ENCODE assay signal across 12 cellular contexts in the genomic region with DNA sequence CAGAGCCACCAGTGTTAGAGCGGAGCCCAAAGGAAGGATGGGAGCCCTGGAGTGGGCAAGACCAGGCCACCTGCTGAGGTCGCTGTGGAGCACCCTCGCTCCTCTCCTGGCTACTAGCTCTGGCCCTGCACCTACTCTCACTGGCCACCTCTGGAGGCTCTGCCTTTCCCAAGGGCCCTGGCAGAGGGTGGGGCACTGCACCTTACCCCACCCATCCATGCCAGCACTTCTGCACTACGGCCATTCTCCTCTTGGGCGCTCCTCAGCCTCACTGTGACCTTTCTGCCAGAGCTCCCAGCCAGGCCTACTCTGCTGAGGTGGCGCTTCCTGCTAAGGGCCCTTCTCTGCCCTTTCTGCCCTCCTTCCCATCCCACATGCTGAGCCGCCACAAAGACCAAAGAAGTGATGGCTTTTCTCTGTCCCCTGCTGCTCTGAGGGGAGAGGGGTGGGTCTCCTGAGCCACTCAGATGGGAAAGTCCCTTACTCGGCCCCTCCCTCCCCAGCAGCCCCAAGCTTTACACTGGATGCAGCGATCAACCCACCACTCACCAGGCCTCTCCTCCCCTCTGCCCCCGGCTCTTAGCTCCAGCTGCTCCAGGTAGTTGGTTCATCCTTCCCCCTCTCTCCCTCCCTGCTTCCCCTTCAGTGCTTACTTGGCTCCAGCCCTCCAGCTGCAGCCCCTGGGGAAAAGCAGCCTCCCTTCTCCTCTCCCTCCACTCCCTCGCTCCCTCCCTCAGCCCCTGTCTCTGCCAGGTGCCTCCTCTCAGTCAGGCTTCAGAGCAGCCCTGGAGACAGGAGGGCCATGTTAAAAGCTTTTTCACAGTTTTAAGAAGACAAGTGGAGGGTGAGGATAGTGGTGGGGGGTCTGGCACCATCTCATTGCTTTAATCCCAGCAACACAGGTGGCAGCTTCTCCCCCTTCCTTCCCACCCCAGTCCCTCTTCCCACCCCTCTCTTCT. TPM values are rescaled to one million over a fixed set of nuclear protein-coding genes. Genes with fewer than 3 reads are reported as not detected.
A peak's percentile ranks its signal among the peaks of the same experiment; 100 is the strongest.
DNase-seq lines count a peak whose midpoint lies in the region; ATAC-seq and TF ChIP-seq lines count a peak whose summit lies in the region.
"Had no signal": no experiment of that assay in that cellular context is flagged by ENCODE, and none has a peak within 500 bp of the region (broad histone marks: within the 10 kb centered on the region; RNA-seq: fewer than 3 reads in every experiment).

No MANE protein-coding gene starts in this region.

- no peaks in the 10 kb centered on the region for H3K27me3 ChIP-seq in CD8-positive, alpha-beta T cell (ENCODE audit: insufficient read depth, low read length)
- H3K27me3 ChIP-seq: Peyer's patch had no signal

- H3K4me3 Mint-ChIP-seq in chondrocyte (ENCODE audit: unreplicated experiment) = no peak overlapping the region
- no peak overlapping the region for H3K4me3 Mint-ChIP-seq in CD8-positive, alpha-beta T cell

- no peak overlapping the region for H3K4me3 ChIP-seq in CD8-positive, alpha-beta T cell (ENCODE audit: low read depth, low read length)
- H3K4me3 ChIP-seq: Peyer's patch had no signal

- H3K9me3 Mint-ChIP-seq in chondrocyte (ENCODE audit: low read depth) = no peaks in the 10 kb centered on the region
- H3K9me3 Mint-ChIP-seq in CD8-positive, alpha-beta T cell = no peaks in the 10 kb centered on the region

- peaks cover 1% of the 10 kb centered on the region for H3K4me1 Mint-ChIP-seq in chondrocyte (ENCODE audit: low read depth)
- no peaks in the 10 kb centered on the region for H3K4me1 Mint-ChIP-seq in CD8-positive, alpha-beta T cell (ENCODE audit: low read depth)

- DNase-seq in NCI-H1417 (lab: John Stamatoyannopoulos, UW) (peak; percentile 74 to 94 (median 90)), NCI-H1417 treated with DMSO at 0.1 percent for 48 hours (lab: John Stamatoyannopoulos, UW) (no peak), NCI-H2171 (lab: John Stamatoyannopoulos, UW) (peak; percentile 92), chondrocyte (ENCODE audit: low spot score) (no peak), retina (peak; percentile 71), activated gamma-delta T cell treated with Interleukin-2 at 50 U/mL for 16 hours (no peak)
- DNase-seq in CD8-positive, alpha-beta T cell = no peak
- DNase-seq: ACHN, anterior cingulate cortex, foreskin fibroblast, Peyer's patch had no signal

- no peaks in the 10 kb centered on the region for H3K9me3 ChIP-seq in CD8-positive, alpha-beta T cell (ENCODE audit: low read length)
- H3K9me3 ChIP-seq: Peyer's patch had no signal

- peaks cover 14% of the 10 kb centered on the region for H3K36me3 ChIP-seq in CD8-positive, alpha-beta T cell (ENCODE audit: insufficient read depth, low read length)

- H3K27me3 Mint-ChIP-seq in chondrocyte (ENCODE audit: low read depth) = no peaks in the 10 kb centered on the region
- H3K27me3 Mint-ChIP-seq in CD8-positive, alpha-beta T cell (ENCODE audit: low read depth) = no peaks in the 10 kb centered on the region

- peaks cover 14% of the 10 kb centered on the region for H3K36me3 Mint-ChIP-seq in chondrocyte (ENCODE audit: low read depth)
- peaks cover 40% of the 10 kb centered on the region for H3K36me3 Mint-ChIP-seq in CD8-positive, alpha-beta T cell

- ATAC-seq in HG02852 (IDR thresholded peaks at IDR 0.05; ENCODE audit: unreplicated experiment) = no peak
- ATAC-seq in CD8-positive, alpha-beta T cell = no peak

- no peak overlapping the region for H3K27ac ChIP-seq in CD8-positive, alpha-beta T cell (ENCODE audit: low read depth, low read length)
- H3K27ac ChIP-seq: Peyer's patch had no signal

- POLR2A ChIA-PET in CD8-positive, alpha-beta T cell (lab: Charles Lee) = interaction anchor here (1.2 kb wide), 1 partner anchor 195 kb away, joined by 3 read pairs; no protein-coding TSS in a partner anchor

- intact Hi-C loops in CD8-positive, alpha-beta T cell (cut with DNase I, micrococcal nuclease) = no loop called here

- H3K27ac Mint-ChIP-seq in chondrocyte (ENCODE audit: unreplicated experiment) = no peak overlapping the region
- H3K27ac Mint-ChIP-seq in CD8-positive, alpha-beta T cell = no peak overlapping the region

- H3K4me1 ChIP-seq in CD8-positive, alpha-beta T cell (ENCODE audit: insufficient read depth, low read length) = no peaks in the 10 kb centered on the region
- H3K4me1 ChIP-seq: Peyer's patch had no signal

- CTCF ChIA-PET in CD8-positive, alpha-beta T cell (lab: Charles Lee) = interaction anchor here (0.6 to 4.3 kb wide), 11 partner anchors 10 to 301 kb away, joined by 3 to 38 read pairs (median 5); no protein-coding TSS in a partner anchor

- peak; percentile 34 for TF ChIP-seq CTCF in chondrocyte (IDR thresholded peaks at IDR 0.05)
- no peak for TF ChIP-seq CTCF in CD8-positive, alpha-beta T cell (IDR thresholded peaks at IDR 0.05)

RNA-seq across cellular contexts. Expression of a gene that starts 14.8 kb away (rescaled TPM):
- total RNA-seq in chondrocyte = 31.6 to 34.7 TPM (median 34.6 TPM) in 3 replicates
- 10 to 100 TPM; 24.1 to 25.2 TPM for total RNA-seq in CD8-positive, alpha-beta T cell

RNA-seq across cellular contexts. Expression of a gene that starts 34.7 kb away (rescaled TPM):
- 0.82 to 1.2 TPM (median 0.85 TPM) in 3 replicates for total RNA-seq in chondrocyte
- total RNA-seq in CD8-positive, alpha-beta T cell = 100 to 1,000 TPM; 103 to 113 TPM

RNA-seq across cellular contexts. Expression of a gene that starts 59.6 kb away (rescaled TPM):
- 42.0 to 54.0 TPM (median 50.3 TPM) in 3 replicates for total RNA-seq in chondrocyte
- 10 to 100 TPM; 17.5 to 19.9 TPM for total RNA-seq in CD8-positive, alpha-beta T cell

Comparison
In these comparisons a context has a peak if more than half of its experiments do, and no peak if none do; other contexts are left out.
1. DNase-seq: peak in NCI-H1417 (3 of 3), NCI-H2171 (single experiment) and retina (single experiment); none in NCI-H1417 treated with DMSO at 0.1 percent for 48 hours (single experiment), chondrocyte (single experiment), activated gamma-delta T cell treated with Interleukin-2 at 50 U/mL for 16 hours (single experiment) and CD8-positive, alpha-beta T cell (0 of 7).
2. RNA of a gene that starts 34.7 kb away (total RNA-seq): 103 to 113 TPM in CD8-positive, alpha-beta T cell; 0.82 to 1.2 TPM in chondrocyte; every median in the first group is over 10 times any median in the second.